In the genomic region with DNA sequence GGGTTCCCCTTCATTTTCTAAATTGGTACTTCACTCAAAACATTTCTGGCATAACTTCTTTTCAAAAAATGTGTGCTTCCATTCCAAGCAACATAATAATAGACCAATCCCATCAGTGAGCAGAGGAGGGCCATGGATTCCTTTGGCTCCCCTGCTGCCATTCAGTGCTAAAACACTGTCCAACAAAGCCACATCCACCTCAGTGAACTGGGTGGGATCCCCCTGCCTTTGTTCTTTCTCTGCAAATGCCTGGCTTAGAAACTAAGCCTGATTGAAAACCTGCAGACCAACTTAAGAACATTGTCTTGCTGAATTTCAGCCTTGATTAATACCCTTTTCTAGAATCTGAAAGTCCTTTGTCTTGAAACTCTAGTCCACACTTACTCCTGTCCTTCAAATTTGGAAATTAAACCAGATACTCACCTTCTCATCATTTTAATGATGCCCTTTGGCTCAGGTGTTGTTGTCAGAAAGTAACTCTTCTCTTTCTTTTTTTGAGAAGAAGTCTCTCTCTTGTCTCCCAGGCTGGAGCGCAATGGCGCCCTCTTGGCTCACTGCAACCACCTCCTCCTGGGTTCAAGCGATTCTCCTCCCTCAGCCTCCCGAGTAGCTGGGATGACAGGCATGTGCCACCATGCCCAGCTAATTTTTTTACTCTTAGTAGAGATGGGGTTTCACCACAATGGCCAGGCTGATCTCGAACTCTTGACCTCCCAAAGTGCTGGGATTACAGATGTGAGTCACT, we compare ENCODE assay signal across 22 cellular contexts.
DNase-seq lines count a peak whose midpoint lies in the region; ATAC-seq and TF ChIP-seq lines count a peak whose summit lies in the region.
"Had no signal": no experiment of that assay in that cellular context is flagged by ENCODE, and none has a peak within 500 bp of the region (broad histone marks: within the 10 kb centered on the region; RNA-seq: fewer than 3 reads in every experiment).

No MANE protein-coding gene starts in this region.

- ATAC-seq in HG03039 (IDR thresholded peaks at IDR 0.05; ENCODE audit: unreplicated experiment): no peak
- ATAC-seq: A549 had no signal

- H3K4me3 Mint-ChIP-seq in activated naive CD4-positive, alpha-beta T cell treated with anti-CD3 and anti-CD28 coated beads, Interleukin-2, amount 10 ng/mL, durations not matched to agents 7 days and 5 days: no peak overlapping the region
- no peak overlapping the region for H3K4me3 Mint-ChIP-seq in neural progenitor cell
- H3K4me3 Mint-ChIP-seq: B cell; CD4-positive, alpha-beta memory T cell; HFFc6 had no signal

- H3K4me3 ChIP-seq in KMS-11 (IDR thresholded peaks at IDR 0.05; ENCODE audit: insufficient read depth, low read depth, low read length) (no peak overlapping the region), WERI-Rb-1 (ENCODE audit: low read depth, low read length) (no peak overlapping the region), neural progenitor cell (no peak overlapping the region)
- H3K4me3 ChIP-seq: A549, GM23248, SJSA1 had no signal

- H3K27ac ChIP-seq in KMS-11: no peak overlapping the region
- H3K27ac ChIP-seq in WERI-Rb-1: no peak overlapping the region
- H3K27ac ChIP-seq in neural progenitor cell: peak overlapping the region; percentile 58
- H3K27ac ChIP-seq: A549, GM23248, SJSA1 had no signal

- H3K9me3 ChIP-seq in WERI-Rb-1 (ENCODE audit: severe bottlenecking) (no peaks in the 10 kb centered on the region), neural progenitor cell (ENCODE audit: low read depth) (no peaks in the 10 kb centered on the region)
- H3K9me3 ChIP-seq: A549, SJSA1 had no signal

- TF ChIP-seq CTCF in KMS-11 (conservative IDR thresholded peaks at IDR 0.05; ENCODE audit: low read depth, low read length): 0 out of 2 replicates have a peak, but pooled peaks have one; percentile 21
- TF ChIP-seq CTCF in WERI-Rb-1 (IDR thresholded peaks at IDR 0.05; ENCODE audit: low read depth, low read length): peak; percentile 29; the same call in 1 of the 2 replicates
- TF ChIP-seq CTCF in neural progenitor cell (IDR thresholded peaks at IDR 0.05): peak; percentile 28

- H3K4me2 ChIP-seq in KMS-11: no peak overlapping the region
- peak overlapping the region; percentile 35 for H3K4me2 ChIP-seq in neural progenitor cell
- H3K4me2 ChIP-seq: A549 had no signal

- peaks cover 17% of the 10 kb centered on the region for H3K27me3 Mint-ChIP-seq in activated naive CD4-positive, alpha-beta T cell treated with anti-CD3 and anti-CD28 coated beads, Interleukin-2, amount 10 ng/mL, durations not matched to agents 7 days and 5 days
- peaks cover 7% of the 10 kb centered on the region for H3K27me3 Mint-ChIP-seq in neural progenitor cell (ENCODE audit: insufficient read depth, low read depth)
- H3K27me3 Mint-ChIP-seq: CD4-positive, alpha-beta memory T cell had no signal

- H3K27me3 ChIP-seq in KMS-11 (ENCODE audit: insufficient read depth, low read depth) (no peaks in the 10 kb centered on the region), WERI-Rb-1 (ENCODE audit: insufficient read depth, low read depth, severe bottlenecking) (no peaks in the 10 kb centered on the region), neural progenitor cell (no peaks in the 10 kb centered on the region)
- H3K27me3 ChIP-seq: SJSA1 had no signal

- H3K4me1 Mint-ChIP-seq in activated naive CD4-positive, alpha-beta T cell treated with anti-CD3 and anti-CD28 coated beads, Interleukin-2, amount 10 ng/mL, durations not matched to agents 7 days and 5 days: peaks cover 94% of the 10 kb centered on the region
- H3K4me1 Mint-ChIP-seq in neural progenitor cell: peaks cover 14% of the 10 kb centered on the region
- H3K4me1 Mint-ChIP-seq: B cell had no signal

- H3K9ac ChIP-seq in KMS-11: no peak overlapping the region
- H3K9ac ChIP-seq in neural progenitor cell: no peak overlapping the region
- H3K9ac ChIP-seq: GM23248 had no signal

- H4K20me1 ChIP-seq in KMS-11 (ENCODE audit: insufficient read depth): no peaks in the 10 kb centered on the region
- no peaks in the 10 kb centered on the region for H4K20me1 ChIP-seq in neural progenitor cell (ENCODE audit: low read depth)

- intact Hi-C loops in head of caudate nucleus (cut with DNase I): no loop called here

- peaks cover 68% of the 10 kb centered on the region for H3K36me3 Mint-ChIP-seq in activated naive CD4-positive, alpha-beta T cell treated with anti-CD3 and anti-CD28 coated beads, Interleukin-2, amount 10 ng/mL, durations not matched to agents 7 days and 5 days
- peaks cover 2% of the 10 kb centered on the region for H3K36me3 Mint-ChIP-seq in neural progenitor cell
- H3K36me3 Mint-ChIP-seq: CD4-positive, alpha-beta memory T cell had no signal

- H3K36me3 ChIP-seq in KMS-11 (ENCODE audit: insufficient read depth) (no peaks in the 10 kb centered on the region), WERI-Rb-1 (no peaks in the 10 kb centered on the region), neural progenitor cell (no peaks in the 10 kb centered on the region)
- H3K36me3 ChIP-seq: SJSA1 had no signal

- CTCF ChIA-PET in activated naive CD4-positive, alpha-beta T cell treated with anti-CD3 and anti-CD28 coated beads, Interleukin-2, amount 10 ng/mL, durations not matched to agents 7 days and 5 days (lab: Charles Lee): no interaction called here

- DNase-seq in activated naive CD4-positive, alpha-beta T cell treated with anti-CD3 and anti-CD28 coated beads, Interleukin-2, amount 10 ng/mL, durations not matched to agents 7 days and 5 days: no peak
- no peak for DNase-seq in activated naive CD4-positive, alpha-beta T cell treated with Interleukin-2 at 50 U/mL for 16 hours
- DNase-seq in WERI-Rb-1: no peak
- DNase-seq in neural progenitor cell (ENCODE audit: low spot score): peak; percentile 73
- no peak for DNase-seq in head of caudate nucleus
- DNase-seq in NCI-H2196 treated with DMSO at 0.1 percent for 48 hours (lab: John Stamatoyannopoulos, UW; ENCODE audit: unreplicated experiment): no peak
- DNase-seq: CD4-positive, alpha-beta memory T cell; DMS79 treated with DMSO at 0.1 percent for 48 hours; GF-D8; GM23248; HFFc6; KG1; MM.1S; NCI-H1417; NCI-H1930; NCI-H2171 treated with DMSO at 0.1 percent for 48 hours; NCI-H510A treated with DMSO at 0.1 percent for 48 hours had no signal

- H3F3A ChIP-seq in neural progenitor cell (ENCODE audit: low read depth): peaks cover 13% of the 10 kb centered on the region

- H3K79me2 ChIP-seq in KMS-11 (ENCODE audit: insufficient read depth, low read depth) (no peaks in the 10 kb centered on the region), neural progenitor cell (ENCODE audit: low read depth) (no peaks in the 10 kb centered on the region)

- H3K4me1 ChIP-seq in KMS-11 (ENCODE audit: low read depth, poor library complexity, severe bottlenecking) (peaks cover 13% of the 10 kb centered on the region), neural progenitor cell (peaks cover 20% of the 10 kb centered on the region)
- H3K4me1 ChIP-seq: A549, SJSA1 had no signal

- H2AFZ ChIP-seq in KMS-11 (ENCODE audit: low read depth) (no peak overlapping the region), neural progenitor cell (replicated peaks) (no peak overlapping the region)
- H2AFZ ChIP-seq: GM23248 had no signal

- H3K9me3 Mint-ChIP-seq in activated naive CD4-positive, alpha-beta T cell treated with anti-CD3 and anti-CD28 coated beads, Interleukin-2, amount 10 ng/mL, durations not matched to agents 7 days and 5 days: peaks cover 10% of the 10 kb centered on the region
- peaks cover 5% of the 10 kb centered on the region for H3K9me3 Mint-ChIP-seq in neural progenitor cell
- H3K9me3 Mint-ChIP-seq: CD4-positive, alpha-beta memory T cell; HFFc6 had no signal

- peak overlapping the region; percentile 66 for H3K27ac Mint-ChIP-seq in activated naive CD4-positive, alpha-beta T cell treated with anti-CD3 and anti-CD28 coated beads, Interleukin-2, amount 10 ng/mL, durations not matched to agents 7 days and 5 days
- H3K27ac Mint-ChIP-seq in neural progenitor cell: peak overlapping the region; percentile 10
- H3K27ac Mint-ChIP-seq: B cell, HFFc6 had no signal
